ENCODE assay signal across 16 cellular contexts in the genomic region with DNA sequence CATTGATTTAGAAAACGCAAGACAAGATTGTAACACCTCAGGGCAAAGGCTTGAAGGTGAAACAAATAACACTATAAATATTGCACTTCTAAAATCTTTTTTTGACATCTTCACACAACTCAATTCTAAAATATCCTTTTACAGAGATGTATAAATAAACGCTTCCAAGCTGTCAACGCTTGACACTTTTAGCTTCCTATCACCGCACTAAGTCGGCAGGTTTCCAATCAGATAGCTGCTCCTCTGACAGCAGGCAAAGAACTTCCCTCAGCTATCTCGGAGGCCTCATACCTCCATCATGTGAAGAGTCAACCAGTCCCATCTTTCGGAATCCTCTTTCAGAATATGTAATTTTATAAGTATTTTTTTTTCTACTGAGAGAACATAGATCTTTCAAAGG.
"Had no signal": no experiment of that assay in that cellular context is flagged by ENCODE, and none has a peak within 500 bp of the region (broad histone marks: within the 10 kb centered on the region; RNA-seq: fewer than 3 reads in every experiment).

No MANE protein-coding gene starts in this region.

- ATAC-seq: effector memory CD8-positive, alpha-beta T cell; gastroesophageal sphincter; naive thymus-derived CD4-positive, alpha-beta T cell had no signal

- H3K27me3 ChIP-seq: esophagus muscularis mucosa, gastroesophageal sphincter, neutrophil had no signal

- H3K9me3 ChIP-seq: esophagus muscularis mucosa, gastroesophageal sphincter, neutrophil, stomach, thoracic aorta, transverse colon had no signal

- H3K36me3 ChIP-seq: gastroesophageal sphincter, stomach, thoracic aorta, transverse colon had no signal

- DNase-seq: effector memory CD8-positive, alpha-beta T cell; glutamatergic neuron; naive thymus-derived CD4-positive, alpha-beta T cell; nephron progenitor cell; posterior cingulate gyrus; small intestine; stimulated activated CD4-positive, alpha-beta T cell treated with anti-CD3 and anti-CD28 coated beads, Interleukin-12 subunit alpha, Interleukin-12 subunit beta, amount 100 ng/mL, for 4 hours; stimulated activated naive CD4-positive, alpha-beta T cell; stomach; substantia nigra; transverse colon had no signal

- H3K27ac ChIP-seq: epithelial cell of prostate, esophagus muscularis mucosa, gastroesophageal sphincter, neutrophil, stomach, thoracic aorta, transverse colon had no signal

- H3K4me3 ChIP-seq: esophagus muscularis mucosa, gastroesophageal sphincter, stomach, thoracic aorta, transverse colon had no signal

- H3K4me1 ChIP-seq: gastroesophageal sphincter, stomach, transverse colon had no signal
